17 cellular contexts compared by ENCODE assay signal in genomic region chr1:112325504-112325903, GRCh38.
A peak's percentile ranks its signal among the peaks of the same experiment; 100 is the strongest.
DNase-seq lines count a peak whose midpoint lies in the region; ATAC-seq and TF ChIP-seq lines count a peak whose summit lies in the region.
"Had no signal": no experiment of that assay in that cellular context is flagged by ENCODE, and none has a peak within 500 bp of the region (broad histone marks: within the 10 kb centered on the region; RNA-seq: fewer than 3 reads in every experiment).

No MANE protein-coding gene starts in this region.

- no peak overlapping the region for H3K4me2 ChIP-seq in MM.1S (ENCODE audit: low read depth, low read length)
- H3K4me2 ChIP-seq: SK-N-SH had no signal

- no peak overlapping the region for H3K27ac ChIP-seq in MM.1S (ENCODE audit: low read length)
- H3K27ac ChIP-seq: brain microvascular endothelial cell, thoracic aorta had no signal

- H4K20me1 ChIP-seq in MM.1S (ENCODE audit: insufficient read depth, low read length) = no peaks in the 10 kb centered on the region

- no peaks in the 10 kb centered on the region for H3K79me2 ChIP-seq in MM.1S (ENCODE audit: low read length)

- no peaks in the 10 kb centered on the region for H3K27me3 ChIP-seq in MM.1S (replicated peaks; ENCODE audit: insufficient read depth, low read length)

- H3K4me1 ChIP-seq in MM.1S (ENCODE audit: low read length) = no peaks in the 10 kb centered on the region

- DNase-seq in DMS79 treated with DMSO at 0.1 percent for 48 hours (lab: John Stamatoyannopoulos, UW) = peak; percentile 53
- DNase-seq in NCI-H146 (lab: John Stamatoyannopoulos, UW) = peak; percentile 91
- peak; percentile 31 for DNase-seq in cerebellum (ENCODE audit: low spot score)
- DNase-seq in myocyte (ENCODE audit: low read depth) = peak; percentile 60
- DNase-seq in omental fat pad (ENCODE audit: low spot score) = no peak
- DNase-seq in NCI-H1048 (lab: John Stamatoyannopoulos, UW) = no peak
- no peak for DNase-seq in MM.1S
- DNase-seq: activated gamma-delta T cell treated with Interleukin-2 at 50 U/mL for 16 hours; brain microvascular endothelial cell; DMS153; effector CD4-positive, alpha-beta T cell; KG1; NCI-H1694; SK-N-SH; stimulated activated CD4-positive, alpha-beta T cell treated with anti-CD3 and anti-CD28 coated beads, Interleukin-1b, Interleukin-23, amount 100 ng/mL, for 48 hours had no signal

- H3K36me3 ChIP-seq in MM.1S (replicated peaks; ENCODE audit: insufficient read depth, low read length) = no peaks in the 10 kb centered on the region
- H3K36me3 ChIP-seq: brain microvascular endothelial cell, thoracic aorta had no signal

- no peak for TF ChIP-seq CTCF in omental fat pad (IDR thresholded peaks at IDR 0.05)
- no peak for TF ChIP-seq CTCF in MM.1S (IDR thresholded peaks at IDR 0.05; ENCODE audit: low read length)

- ATAC-seq in HG02938 (IDR thresholded peaks at IDR 0.05; ENCODE audit: unreplicated experiment) (no peak), omental fat pad (ENCODE audit: low FRiP score) (no peak)

- H3K9me2 ChIP-seq in MM.1S (replicated peaks; ENCODE audit: insufficient read depth, low read length) = no peaks in the 10 kb centered on the region
- H3K9me2 ChIP-seq: SK-N-SH had no signal

- H2AFZ ChIP-seq in MM.1S (ENCODE audit: low read length) = no peak overlapping the region

- H3K9ac ChIP-seq in MM.1S (ENCODE audit: low read length) = no peak overlapping the region
- H3K9ac ChIP-seq: SK-N-SH had no signal

- no peak overlapping the region for H3K4me3 ChIP-seq in MM.1S (ENCODE audit: low read length)
- H3K4me3 ChIP-seq: thoracic aorta had no signal

- no peaks in the 10 kb centered on the region for H3F3A ChIP-seq in MM.1S (ENCODE audit: insufficient read depth, low read length)

- H3K9me3 ChIP-seq in MM.1S (replicated peaks; ENCODE audit: insufficient read depth, low read length) = no peaks in the 10 kb centered on the region
- H3K9me3 ChIP-seq: SK-N-SH, thoracic aorta had no signal

Comparison
In these comparisons a context has a peak if more than half of its experiments do, and no peak if none do; other contexts are left out.
1. DNase-seq: peak in DMS79 treated with DMSO at 0.1 percent for 48 hours (single experiment), NCI-H146 (single experiment), cerebellum (single experiment) and myocyte (single experiment); none in omental fat pad (single experiment), NCI-H1048 (single experiment) and MM.1S (single experiment).